In the genomic region with DNA sequence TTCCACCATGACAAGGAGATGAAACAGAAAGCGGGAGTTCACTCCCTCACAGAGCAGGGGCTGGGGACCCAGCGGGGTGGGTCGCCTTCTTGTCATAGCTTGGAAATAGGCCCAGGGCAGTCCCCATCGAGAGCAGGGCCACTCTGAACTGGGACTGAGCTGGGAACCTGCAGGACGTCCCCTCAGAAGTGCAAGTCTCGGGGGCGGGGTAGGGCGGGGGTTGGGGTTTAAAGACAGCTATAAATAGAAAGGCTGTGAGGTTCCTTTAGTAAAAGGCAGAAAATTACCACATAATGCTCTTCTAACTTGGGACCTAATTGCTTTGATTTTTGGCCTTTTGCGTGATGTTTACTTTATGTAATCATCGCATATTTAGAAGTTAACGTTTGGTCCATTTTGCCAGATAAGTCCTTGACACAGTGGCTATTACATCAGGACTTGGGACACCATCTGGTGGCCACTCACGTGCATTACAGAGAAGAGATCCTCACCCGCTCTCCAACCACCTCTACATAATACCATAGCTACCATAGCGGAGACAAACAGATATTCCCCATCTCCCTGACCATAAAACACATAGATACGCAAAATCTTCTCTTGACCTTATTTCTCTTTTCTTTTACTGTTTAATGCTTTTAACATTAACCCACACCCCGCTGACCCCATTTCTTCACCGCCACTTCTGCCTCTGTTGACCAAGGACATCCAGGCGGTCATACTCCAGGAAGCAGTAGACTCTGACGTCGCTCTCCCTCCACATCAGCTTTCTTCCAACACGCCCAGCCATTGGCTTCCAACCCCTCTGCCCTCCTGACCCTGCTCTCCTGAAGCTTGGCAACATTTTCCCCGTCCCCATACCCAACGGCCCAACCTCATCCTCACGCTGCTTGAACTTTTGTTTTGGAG, we compare ENCODE assay signal across 7 cellular contexts. TPM values are rescaled to one million over a fixed set of nuclear protein-coding genes. Genes with fewer than 3 reads are reported as not detected.
A peak's percentile ranks its signal among the peaks of the same experiment; 100 is the strongest.
DNase-seq lines count a peak whose midpoint lies in the region; ATAC-seq, FAIRE-seq and TF ChIP-seq lines count a peak whose summit lies in the region.

No MANE protein-coding gene starts in this region.

- H3K27me3 ChIP-seq in cardiac muscle cell, result no peaks in the 10 kb centered on the region

- H3K4me3 ChIP-seq in cardiac muscle cell, result no peak overlapping the region

- ATAC-seq in activated naive CD8-positive, alpha-beta T cell treated with anti-CD3 and anti-CD28 coated beads, Interleukin-2, amount 50 U/mL, for 24 hours, result no peak
- no peak for ATAC-seq in GM21717 (IDR thresholded peaks at IDR 0.05; ENCODE audit: unreplicated experiment)

- H3K9me3 ChIP-seq in cardiac muscle cell (ENCODE audit: low read depth), result no peaks in the 10 kb centered on the region

- no peaks in the 10 kb centered on the region for H3K27me3 Mint-ChIP-seq in activated naive CD8-positive, alpha-beta T cell treated with anti-CD3 and anti-CD28 coated beads, Interleukin-2, amount 50 U/mL, for 24 hours
- peaks cover 51% of the 10 kb centered on the region for H3K27me3 Mint-ChIP-seq in progenitor cell of endocrine pancreas

- POLR2A ChIA-PET in RWPE1 (lab: Yijun Ruan, JAX; ENCODE audit: low non-redundant PET), result no interaction called here

- H3K4me1 Mint-ChIP-seq in activated naive CD8-positive, alpha-beta T cell treated with anti-CD3 and anti-CD28 coated beads, Interleukin-2, amount 50 U/mL, for 24 hours, result peaks cover 68% of the 10 kb centered on the region
- peaks cover 8% of the 10 kb centered on the region for H3K4me1 Mint-ChIP-seq in progenitor cell of endocrine pancreas (ENCODE audit: low read depth)

- peak; percentile 77 for FAIRE-seq in HTR-8/SVneo (lab: Jason Lieb, UNC)

- CTCF ChIA-PET in RWPE1 (lab: Yijun Ruan, JAX), result interaction anchor here (0.5 to 1.5 kb wide), 14 partner anchors 8 to 396 kb away, joined by 3 to 5 read pairs (median 3); no protein-coding TSS in a partner anchor

- peak overlapping the region; percentile 41 for H3K27ac Mint-ChIP-seq in activated naive CD8-positive, alpha-beta T cell treated with anti-CD3 and anti-CD28 coated beads, Interleukin-2, amount 50 U/mL, for 24 hours
- no peak overlapping the region for H3K27ac Mint-ChIP-seq in progenitor cell of endocrine pancreas

- H3K36me3 ChIP-seq in cardiac muscle cell, result no peaks in the 10 kb centered on the region

- no peaks in the 10 kb centered on the region for H3K9me3 Mint-ChIP-seq in activated naive CD8-positive, alpha-beta T cell treated with anti-CD3 and anti-CD28 coated beads, Interleukin-2, amount 50 U/mL, for 24 hours
- H3K9me3 Mint-ChIP-seq in progenitor cell of endocrine pancreas (ENCODE audit: low read depth), result no peaks in the 10 kb centered on the region

- DNase-seq in GF-D8 (lab: John Stamatoyannopoulos, UW), result peak; percentile 1
- DNase-seq in HTR-8/SVneo (ENCODE audit: insufficient read length, low spot score), result peak; percentile 87
- DNase-seq in RWPE1 (ENCODE audit: low spot score), result peak; percentile 82
- DNase-seq in activated naive CD8-positive, alpha-beta T cell treated with anti-CD3 and anti-CD28 coated beads, Interleukin-2, amount 50 U/mL, for 24 hours, result peak; percentile 54
- peak; percentile 73 to 82 for DNase-seq in cardiac muscle cell (ENCODE audit: low read depth in 1 of 2, low spot score in 1 of 2)
- DNase-seq in progenitor cell of endocrine pancreas (ENCODE audit: low spot score, unreplicated experiment), result no peak

- TF ChIP-seq CTCF in RWPE1 (conservative IDR thresholded peaks at IDR 0.05; ENCODE audit: low read depth) (peak; percentile 71), cardiac muscle cell (IDR thresholded peaks at IDR 0.05; ENCODE audit: low read depth, low read length) (peak; percentile 83), progenitor cell of endocrine pancreas (IDR thresholded peaks at IDR 0.05; ENCODE audit: unreplicated experiment) (peak; percentile 80)

- H3K27ac ChIP-seq in RWPE1 (no peak overlapping the region), cardiac muscle cell (no peak overlapping the region)

- no peaks in the 10 kb centered on the region for H3K4me1 ChIP-seq in cardiac muscle cell (ENCODE audit: low read depth)

- peaks cover 45% of the 10 kb centered on the region for H3K36me3 Mint-ChIP-seq in activated naive CD8-positive, alpha-beta T cell treated with anti-CD3 and anti-CD28 coated beads, Interleukin-2, amount 50 U/mL, for 24 hours (ENCODE audit: low read depth)
- no peaks in the 10 kb centered on the region for H3K36me3 Mint-ChIP-seq in progenitor cell of endocrine pancreas (ENCODE audit: insufficient read depth)

- H3K4me3 Mint-ChIP-seq in activated naive CD8-positive, alpha-beta T cell treated with anti-CD3 and anti-CD28 coated beads, Interleukin-2, amount 50 U/mL, for 24 hours, result no peak overlapping the region
- no peak overlapping the region for H3K4me3 Mint-ChIP-seq in progenitor cell of endocrine pancreas (ENCODE audit: low read depth)

RNA-seq across cellular contexts. Expression of a gene that starts 27.5 kb away (rescaled TPM):
- not detected in 2 replicates for total RNA-seq in cardiac muscle cell
- 0.11 and 0.48 TPM in 2 replicates for polyA plus RNA-seq in cardiac muscle cell
- total RNA-seq in progenitor cell of endocrine pancreas, result 0.07 TPM in 1 of 2 replicates, not detected in the other
